In the genomic region with DNA sequence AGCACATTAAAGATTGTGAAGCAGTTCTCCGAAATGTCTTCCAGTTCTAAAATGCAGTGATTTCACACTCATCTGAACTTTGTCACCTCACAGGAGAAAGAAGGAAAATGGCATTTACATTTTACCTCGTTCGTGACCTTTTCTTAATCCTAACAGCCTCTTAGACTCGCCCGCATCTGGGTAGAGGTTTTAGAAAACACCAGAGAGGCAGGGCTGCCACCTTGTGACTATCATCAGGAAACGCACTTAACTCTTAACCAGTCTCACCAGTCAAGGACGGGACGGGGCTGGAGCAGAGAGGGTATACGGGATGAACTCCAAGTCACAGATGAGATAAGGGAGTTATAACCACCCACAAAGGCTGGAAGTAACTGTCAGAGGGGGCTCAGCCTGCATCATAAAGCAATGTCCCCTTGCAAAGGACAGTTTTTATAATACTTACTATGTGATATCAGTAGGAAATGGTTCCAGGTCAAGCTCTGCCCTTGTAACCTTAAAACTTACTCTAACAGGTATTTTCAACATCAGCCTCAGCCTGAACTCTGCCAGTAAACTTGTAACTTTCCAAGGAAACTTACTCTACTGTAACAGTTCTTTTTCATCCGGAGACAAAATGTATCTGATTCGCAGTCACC, we compare ENCODE assay signal across 1 cellular context.
TF ChIP-seq lines count a peak whose summit lies in the region.

No MANE protein-coding gene starts in this region.

TF ChIP-seq in HepG2, 621 proteins besides CTCF, POLR2A, EP300 and RAD21:
- TF ChIP-seq ZNF652 (CRISPR knock-in tag; IDR thresholded peaks at IDR 0.05; ENCODE audit: borderline replicate concordance, low read depth) (peak; percentile 53; the same call in 1 of the 2 replicates), GPN1 (CRISPR knock-in tag; IDR thresholded peaks at IDR 0.05; ENCODE audit: borderline replicate concordance) (no peak), STAG1 (CRISPR knock-in tag; IDR thresholded peaks at IDR 0.05) (peak; percentile 50)
